Comparison of ENCODE assay signal across 19 cellular contexts in genomic region chr4:61638600-61638999, GRCh38.
"Had no signal": no experiment of that assay in that cellular context is flagged by ENCODE, and none has a peak within 500 bp of the region (broad histone marks: within the 10 kb centered on the region; RNA-seq: fewer than 3 reads in every experiment).

No MANE protein-coding gene starts in this region.

- H3K36me3 Mint-ChIP-seq: activated naive CD8-positive, alpha-beta T cell; naive thymus-derived CD4-positive, alpha-beta T cell; stimulated activated memory B cell treated with anti-CD40 and anti-IgM and Interleukin-4, amounts not matched to agents 10 μg/mL and 1 μg/mL and 100 μg/mL, for 72 hours had no signal

- H3K4me1 ChIP-seq: suprapubic skin, upper lobe of left lung had no signal

- DNase-seq: activated CD4-positive, alpha-beta T cell treated with anti-CD3 and anti-CD28 coated beads, Interleukin-2, amount 50 U/mL, for 48 hours; activated gamma-delta T cell; activated T-cell treated with anti-CD3 and anti-CD28 coated beads, Interleukin-2, amount 50 U/mL, for 4 hours; aorta; central memory CD4-positive, alpha-beta T cell; cortex of kidney; effector memory CD8-positive, alpha-beta T cell; head of caudate nucleus; left colon; naive thymus-derived CD4-positive, alpha-beta T cell; posterior cingulate gyrus; right cardiac atrium; upper lobe of left lung had no signal

- H3K9me3 ChIP-seq: neutrophil, suprapubic skin, upper lobe of left lung had no signal

- H3K4me1 Mint-ChIP-seq: naive thymus-derived CD4-positive, alpha-beta T cell; stimulated activated memory B cell treated with anti-CD40 and anti-IgM and Interleukin-4, amounts not matched to agents 10 μg/mL and 1 μg/mL and 100 μg/mL, for 72 hours had no signal

- H3K4me3 Mint-ChIP-seq: activated naive CD8-positive, alpha-beta T cell; activated T-cell treated with anti-CD3 and anti-CD28 coated beads, Interleukin-2, amount 50 U/mL, for 4 hours; effector memory CD8-positive, alpha-beta T cell; naive thymus-derived CD4-positive, alpha-beta T cell; stimulated activated memory B cell treated with anti-CD40 and anti-IgM and Interleukin-4, amounts not matched to agents 10 μg/mL and 1 μg/mL and 100 μg/mL, for 72 hours; T-helper 2 cell treated with Interferon-gamma antibody and Interleukin-4, amounts not matched to agents 5 μg/mL and 100 μg/mL, for 36 hours had no signal

- H3K27ac ChIP-seq: neutrophil, suprapubic skin, upper lobe of left lung had no signal

- H3K36me3 ChIP-seq: neutrophil, suprapubic skin, upper lobe of left lung had no signal

- H3K27me3 Mint-ChIP-seq: activated naive CD8-positive, alpha-beta T cell; effector memory CD8-positive, alpha-beta T cell; naive thymus-derived CD4-positive, alpha-beta T cell; stimulated activated memory B cell treated with anti-CD40 and anti-IgM and Interleukin-4, amounts not matched to agents 10 μg/mL and 1 μg/mL and 100 μg/mL, for 72 hours had no signal

- H3K27ac Mint-ChIP-seq: activated naive CD8-positive, alpha-beta T cell; effector memory CD8-positive, alpha-beta T cell; naive thymus-derived CD4-positive, alpha-beta T cell; stimulated activated memory B cell treated with anti-CD40 and anti-IgM and Interleukin-4, amounts not matched to agents 10 μg/mL and 1 μg/mL and 100 μg/mL, for 72 hours; T-helper 2 cell treated with Interferon-gamma antibody and Interleukin-4, amounts not matched to agents 5 μg/mL and 100 μg/mL, for 36 hours had no signal

- H3K4me3 ChIP-seq: suprapubic skin, upper lobe of left lung had no signal

- H3K27me3 ChIP-seq: neutrophil, suprapubic skin, upper lobe of left lung had no signal

- ATAC-seq: activated CD4-positive, CD25-positive, alpha-beta regulatory T cell treated with anti-CD3 and anti-CD28 coated beads, Interleukin-2, amount 50 U/mL, for 24 hours; activated T-cell treated with anti-CD3 and anti-CD28 coated beads, Interleukin-2, amount 50 U/mL, for 4 hours; effector memory CD8-positive, alpha-beta T cell; left colon; naive thymus-derived CD4-positive, alpha-beta T cell; right cardiac atrium; stimulated activated memory B cell treated with anti-CD40 and anti-IgM and Interleukin-4, amounts not matched to agents 10 μg/mL and 1 μg/mL and 100 μg/mL, for 72 hours had no signal
